In genomic region chr6:34665019-34665418, GRCh38 we compare ENCODE assay signal across 11 cellular contexts. TPM values are rescaled to one million over a fixed set of nuclear protein-coding genes. Genes with fewer than 3 reads are reported as not detected.
A peak's percentile ranks its signal among the peaks of the same experiment; 100 is the strongest.
DNase-seq lines count a peak whose midpoint lies in the region; ATAC-seq and TF ChIP-seq lines count a peak whose summit lies in the region.
"Had no signal": no experiment of that assay in that cellular context is flagged by ENCODE, and none has a peak within 500 bp of the region (broad histone marks: within the 10 kb centered on the region; RNA-seq: fewer than 3 reads in every experiment).

No MANE protein-coding gene starts in this region.

- H3K4me3 Mint-ChIP-seq in activated naive CD4-positive, alpha-beta T cell treated with anti-CD3 and anti-CD28 coated beads for 36 hours: no peak overlapping the region
- H3K4me3 Mint-ChIP-seq in activated CD4-positive, alpha-beta memory T cell treated with anti-CD3 and anti-CD28 coated beads, Interleukin-2, amount 10 ng/mL, durations not matched to agents 7 days and 5 days: no peak overlapping the region

- TF ChIP-seq CTCF in left lung (IDR thresholded peaks at IDR 0.05) (no peak), thyroid gland (IDR thresholded peaks at IDR 0.05) (no peak)

- H3K27ac ChIP-seq in left lung (peak overlapping the region; percentile 65 to 75), thyroid gland (peak overlapping the region in 2 of 3 donors; percentile 11 to 20)

- no peaks in the 10 kb centered on the region for H3K9me3 Mint-ChIP-seq in activated naive CD4-positive, alpha-beta T cell treated with anti-CD3 and anti-CD28 coated beads for 36 hours
- H3K9me3 Mint-ChIP-seq in activated CD4-positive, alpha-beta memory T cell treated with anti-CD3 and anti-CD28 coated beads, Interleukin-2, amount 10 ng/mL, durations not matched to agents 7 days and 5 days: peaks cover 3% of the 10 kb centered on the region

- ATAC-seq in left lung (no peak), HG02642 (IDR thresholded peaks at IDR 0.05; ENCODE audit: poor library complexity, unreplicated experiment) (no peak), GM21367 (IDR thresholded peaks at IDR 0.05; ENCODE audit: unreplicated experiment) (no peak), HG02571 (IDR thresholded peaks at IDR 0.05; ENCODE audit: unreplicated experiment) (no peak)

- H3K36me3 ChIP-seq in left lung (no peaks in the 10 kb centered on the region), thyroid gland (no peaks in the 10 kb centered on the region)
- H3K36me3 ChIP-seq: Peyer's patch had no signal

- peaks cover 3% of the 10 kb centered on the region for H3K36me3 Mint-ChIP-seq in activated naive CD4-positive, alpha-beta T cell treated with anti-CD3 and anti-CD28 coated beads for 36 hours (ENCODE audit: low read depth)
- peaks cover 40% of the 10 kb centered on the region for H3K36me3 Mint-ChIP-seq in activated CD4-positive, alpha-beta memory T cell treated with anti-CD3 and anti-CD28 coated beads, Interleukin-2, amount 10 ng/mL, durations not matched to agents 7 days and 5 days (ENCODE audit: low read depth)

- DNase-seq in activated naive CD4-positive, alpha-beta T cell treated with anti-CD3 and anti-CD28 coated beads for 36 hours: no peak
- no peak for DNase-seq in activated naive CD4-positive, alpha-beta T cell treated with anti-CD3 and anti-CD28 coated beads, Interleukin-2, amount 50 U/mL, for 16 hours
- no peak for DNase-seq in activated CD4-positive, alpha-beta memory T cell treated with anti-CD3 and anti-CD28 coated beads, Interleukin-2, amount 10 ng/mL, durations not matched to agents 7 days and 5 days
- DNase-seq in left lung (no peak), thyroid gland (no peak)
- DNase-seq: NCI-H2081 treated with DMSO at 0.1 percent for 48 hours, Peyer's patch, retina had no signal

- H3K4me1 Mint-ChIP-seq in activated naive CD4-positive, alpha-beta T cell treated with anti-CD3 and anti-CD28 coated beads for 36 hours (ENCODE audit: low read depth): peaks cover 40% of the 10 kb centered on the region
- H3K4me1 Mint-ChIP-seq in activated CD4-positive, alpha-beta memory T cell treated with anti-CD3 and anti-CD28 coated beads, Interleukin-2, amount 10 ng/mL, durations not matched to agents 7 days and 5 days: peaks cover 59% of the 10 kb centered on the region

- H3K4me1 ChIP-seq in left lung: peaks cover 19 to 63% of the 10 kb centered on the region in 2 donors
- H3K4me1 ChIP-seq in thyroid gland: peaks cover 15 to 27% of the 10 kb centered on the region in 2 donors

- H3K9me3 ChIP-seq in left lung: no peaks in the 10 kb centered on the region
- no peaks in the 10 kb centered on the region for H3K9me3 ChIP-seq in thyroid gland
- H3K9me3 ChIP-seq: Peyer's patch had no signal

- TF ChIP-seq POLR2A in thyroid gland (IDR thresholded peaks at IDR 0.05): no peak

- intact Hi-C loops in activated naive CD4-positive, alpha-beta T cell treated with anti-CD3 and anti-CD28 coated beads for 36 hours (cut with micrococcal nuclease): no loop called here
- intact Hi-C loops in left lung (cut with DNase I) (no loop called here), thyroid gland (cut with DNase I) (no loop called here)

- 86 to 94% methylated on average over 4 of the region's 4 CpGs for whole genome bisulfite sequencing in thyroid gland, 2 donors

- H3K4me3 ChIP-seq in left lung (no peak overlapping the region), thyroid gland (replicated peaks in 1 of 3) (no peak overlapping the region)
- H3K4me3 ChIP-seq: Peyer's patch had no signal

- CTCF ChIA-PET in activated naive CD4-positive, alpha-beta T cell treated with anti-CD3 and anti-CD28 coated beads for 36 hours (lab: Charles Lee): interaction anchor here (0.6 to 1.3 kb wide), 2 partner anchors 92 to 378 kb away, joined by 3 to 5 read pairs; partner anchors contain the start of gene SNRPC
- CTCF ChIA-PET in activated CD4-positive, alpha-beta memory T cell treated with anti-CD3 and anti-CD28 coated beads, Interleukin-2, amount 10 ng/mL, durations not matched to agents 7 days and 5 days (lab: Charles Lee): interaction anchor here (0.7 kb wide), 1 partner anchor 17 kb away, joined by 4 read pairs; no protein-coding TSS in a partner anchor

- H3K27me3 ChIP-seq in left lung: no peaks in the 10 kb centered on the region
- no peaks in the 10 kb centered on the region for H3K27me3 ChIP-seq in thyroid gland
- H3K27me3 ChIP-seq: Peyer's patch had no signal

- H3K27me3 Mint-ChIP-seq in activated naive CD4-positive, alpha-beta T cell treated with anti-CD3 and anti-CD28 coated beads for 36 hours (ENCODE audit: low read depth): no peaks in the 10 kb centered on the region
- H3K27me3 Mint-ChIP-seq in activated CD4-positive, alpha-beta memory T cell treated with anti-CD3 and anti-CD28 coated beads, Interleukin-2, amount 10 ng/mL, durations not matched to agents 7 days and 5 days: no peaks in the 10 kb centered on the region

- POLR2A ChIA-PET in activated CD4-positive, alpha-beta memory T cell treated with anti-CD3 and anti-CD28 coated beads, Interleukin-2, amount 10 ng/mL, durations not matched to agents 7 days and 5 days (lab: Charles Lee): interaction anchor here (0.8 to 3.8 kb wide), 8 partner anchors 8 to 223 kb away, joined by 3 to 42 read pairs (median 4); partner anchors contain the start of genes BLTP3A, ILRUN, SNRPC and TAF11

- peak overlapping the region; percentile 80 for H3K27ac Mint-ChIP-seq in activated naive CD4-positive, alpha-beta T cell treated with anti-CD3 and anti-CD28 coated beads for 36 hours
- H3K27ac Mint-ChIP-seq in activated CD4-positive, alpha-beta memory T cell treated with anti-CD3 and anti-CD28 coated beads, Interleukin-2, amount 10 ng/mL, durations not matched to agents 7 days and 5 days: peak overlapping the region; percentile 91

RNA-seq across cellular contexts. Expression of gene ILRUN, which starts 31.5 kb away (rescaled TPM):
- total RNA-seq in activated naive CD4-positive, alpha-beta T cell treated with anti-CD3 and anti-CD28 coated beads for 36 hours: 10 to 100 TPM; 51.4 to 53.3 TPM
- 10 to 100 TPM; 85.3 to 86.6 TPM for total RNA-seq in activated CD4-positive, alpha-beta memory T cell treated with anti-CD3 and anti-CD28 coated beads, Interleukin-2, amount 10 ng/mL, durations not matched to agents 7 days and 5 days
- total RNA-seq in left lung: 10 to 100 TPM; 75.9 to 82.9 TPM
- total RNA-seq in thyroid gland: 100 to 1,000 TPM in 1 of 4 donors, 10 to 100 TPM in 3; 76.5 to 107 (median 89.0) TPM
